ENCODE assay signal across 1 cellular context in the genomic region with DNA sequence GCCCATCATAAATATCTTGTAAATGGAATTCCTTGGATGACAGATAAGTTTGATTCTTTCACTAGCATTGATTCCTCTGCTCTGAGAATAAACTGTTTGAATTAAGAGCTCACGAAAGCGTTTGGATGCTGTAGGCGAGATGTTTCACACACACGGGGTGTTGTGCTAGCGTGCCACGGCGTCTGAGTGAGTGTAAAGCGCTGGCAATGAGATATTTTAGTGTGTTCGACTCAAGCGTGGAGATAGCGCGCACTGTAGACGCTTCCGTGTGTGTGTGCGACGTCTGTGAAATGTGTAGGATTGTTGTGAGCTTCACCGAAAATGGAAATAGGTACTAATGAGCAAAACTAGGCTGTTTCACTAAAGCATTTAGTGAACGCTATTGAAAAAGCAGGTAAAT.
TF ChIP-seq lines count a peak whose summit lies in the region.

No MANE protein-coding gene starts in this region.

TF ChIP-seq in K562, 482 proteins besides CTCF, POLR2A, EP300 and RAD21:
- TF ChIP-seq SIN3A (IDR thresholded peaks at IDR 0.05; ENCODE audit: borderline replicate concordance in 2 of 2, control insufficient read depth in 1 of 2, low read depth in 2 of 2, low read length in 2 of 2) (no peak), CTBP1 (IDR thresholded peaks at IDR 0.05; ENCODE audit: borderline replicate concordance) (no peak), CEBPG (CRISPR knock-in tag; IDR thresholded peaks at IDR 0.05) (no peak), CEBPG (tag; conservative IDR thresholded peaks at IDR 0.05 in 1 of 2, IDR thresholded peaks at IDR 0.05 in 1 of 2) (no peak), ZNF77 (CRISPR knock-in tag; IDR thresholded peaks at IDR 0.05) (no peak), TCFL5 (CRISPR knock-in tag; conservative IDR thresholded peaks at IDR 0.05) (no peak), ARHGAP35 (IDR thresholded peaks at IDR 0.05; ENCODE audit: partially characterized antibody) (no peak), NCOA1 (IDR thresholded peaks at IDR 0.05; ENCODE audit: low read depth) (no peak), ZNF280B (CRISPR knock-in tag; IDR thresholded peaks at IDR 0.05) (no peak), ZNF764 (CRISPR knock-in tag; IDR thresholded peaks at IDR 0.05; ENCODE audit: low read depth) (no peak), ZNF75A (CRISPR knock-in tag; IDR thresholded peaks at IDR 0.05) (no peak), RBM17 (IDR thresholded peaks at IDR 0.05; ENCODE audit: borderline replicate concordance, low read depth, low read length) (no peak), ZNF444 (CRISPR knock-in tag; IDR thresholded peaks at IDR 0.05) (no peak), E2F8 (IDR thresholded peaks at IDR 0.05; ENCODE audit: low read depth, partially characterized antibody) (no peak), ZNF57 (CRISPR knock-in tag; IDR thresholded peaks at IDR 0.05) (no peak), PYGO2 (tag; IDR thresholded peaks at IDR 0.05) (no peak), L3MBTL2 (IDR thresholded peaks at IDR 0.05) (no peak), ZSCAN32 (CRISPR knock-in tag; IDR thresholded peaks at IDR 0.05) (no peak), CREBBP (IDR thresholded peaks at IDR 0.05; ENCODE audit: low read depth, low read length) (no peak)
- TF ChIP-seq, protein P1, sequence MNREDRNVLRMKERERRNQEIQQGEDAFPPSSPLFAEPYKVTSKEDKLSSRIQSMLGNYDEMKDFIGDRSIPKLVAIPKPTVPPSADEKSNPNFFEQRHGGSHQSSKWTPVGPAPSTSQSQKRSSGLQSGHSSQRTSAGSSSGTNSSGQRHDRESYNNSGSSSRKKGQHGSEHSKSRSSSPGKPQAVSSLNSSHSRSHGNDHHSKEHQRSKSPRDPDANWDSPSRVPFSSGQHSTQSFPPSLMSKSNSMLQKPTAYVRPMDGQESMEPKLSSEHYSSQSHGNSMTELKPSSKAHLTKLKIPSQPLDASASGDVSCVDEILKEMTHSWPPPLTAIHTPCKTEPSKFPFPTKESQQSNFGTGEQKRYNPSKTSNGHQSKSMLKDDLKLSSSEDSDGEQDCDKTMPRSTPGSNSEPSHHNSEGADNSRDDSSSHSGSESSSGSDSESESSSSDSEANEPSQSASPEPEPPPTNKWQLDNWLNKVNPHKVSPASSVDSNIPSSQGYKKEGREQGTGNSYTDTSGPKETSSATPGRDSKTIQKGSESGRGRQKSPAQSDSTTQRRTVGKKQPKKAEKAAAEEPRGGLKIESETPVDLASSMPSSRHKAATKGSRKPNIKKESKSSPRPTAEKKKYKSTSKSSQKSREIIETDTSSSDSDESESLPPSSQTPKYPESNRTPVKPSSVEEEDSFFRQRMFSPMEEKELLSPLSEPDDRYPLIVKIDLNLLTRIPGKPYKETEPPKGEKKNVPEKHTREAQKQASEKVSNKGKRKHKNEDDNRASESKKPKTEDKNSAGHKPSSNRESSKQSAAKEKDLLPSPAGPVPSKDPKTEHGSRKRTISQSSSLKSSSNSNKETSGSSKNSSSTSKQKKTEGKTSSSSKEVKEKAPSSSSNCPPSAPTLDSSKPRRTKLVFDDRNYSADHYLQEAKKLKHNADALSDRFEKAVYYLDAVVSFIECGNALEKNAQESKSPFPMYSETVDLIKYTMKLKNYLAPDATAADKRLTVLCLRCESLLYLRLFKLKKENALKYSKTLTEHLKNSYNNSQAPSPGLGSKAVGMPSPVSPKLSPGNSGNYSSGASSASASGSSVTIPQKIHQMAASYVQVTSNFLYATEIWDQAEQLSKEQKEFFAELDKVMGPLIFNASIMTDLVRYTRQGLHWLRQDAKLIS (CRISPR knock-in tag; IDR thresholded peaks at IDR 0.05): no peak
- TF ChIP-seq, protein P2, sequence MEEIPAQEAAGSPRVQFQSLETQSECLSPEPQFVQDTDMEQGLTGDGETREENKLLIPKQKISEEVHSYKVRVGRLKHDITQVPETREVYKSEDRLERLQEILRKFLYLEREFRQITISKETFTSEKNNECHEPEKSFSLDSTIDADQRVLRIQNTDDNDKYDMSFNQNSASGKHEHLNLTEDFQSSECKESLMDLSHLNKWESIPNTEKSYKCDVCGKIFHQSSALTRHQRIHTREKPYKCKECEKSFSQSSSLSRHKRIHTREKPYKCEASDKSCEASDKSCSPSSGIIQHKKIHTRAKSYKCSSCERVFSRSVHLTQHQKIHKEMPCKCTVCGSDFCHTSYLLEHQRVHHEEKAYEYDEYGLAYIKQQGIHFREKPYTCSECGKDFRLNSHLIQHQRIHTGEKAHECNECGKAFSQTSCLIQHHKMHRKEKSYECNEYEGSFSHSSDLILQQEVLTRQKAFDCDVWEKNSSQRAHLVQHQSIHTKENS (CRISPR knock-in tag; IDR thresholded peaks at IDR 0.05): no peak
